8 cellular contexts compared by ENCODE assay signal in genomic region chr11:34053161-34053686, GRCh38. TPM values are rescaled to one million over a fixed set of nuclear protein-coding genes. Genes with fewer than 3 reads are reported as not detected.
DNase-seq lines count a peak whose midpoint lies in the region; ATAC-seq and TF ChIP-seq lines count a peak whose summit lies in the region.

No MANE protein-coding gene starts in this region.

- POLR2A ChIA-PET in AG04449 (lab: Yijun Ruan, JAX): interaction anchor here (0.9 kb wide), 1 partner anchor 52 kb away, joined by 5 read pairs; the partner anchor contains the start of gene NAT10

- peak overlapping the region; percentile 89 for H3K4me3 ChIP-seq in AG04449 (ENCODE audit: low read depth, low read length)
- H3K4me3 ChIP-seq in NT2/D1 (ENCODE audit: insufficient read length, low read depth): peak overlapping the region; percentile 92
- H3K4me3 ChIP-seq in epithelial cell of proximal tubule (ENCODE audit: low read depth, low read length): peak overlapping the region; percentile 74
- H3K4me3 ChIP-seq in muscle layer of colon (ENCODE audit: low read depth in 1 of 2, low read length in 2 of 2): peak overlapping the region; percentile 77 to 99

- H3K9ac ChIP-seq in NT2/D1 (ENCODE audit: insufficient read length, low read depth): peak overlapping the region; percentile 96
- peak overlapping the region; percentile 89 for H3K9ac ChIP-seq in muscle layer of colon (ENCODE audit: low read length)

- H3K27ac ChIP-seq in muscle layer of colon (ENCODE audit: low read depth, low read length): peak overlapping the region; percentile 84

- CTCF ChIA-PET in AG04449 (lab: Yijun Ruan, JAX): no interaction called here

- H3K4me1 ChIP-seq in NT2/D1 (ENCODE audit: insufficient read depth, insufficient read length) (peaks cover 2% of the 10 kb centered on the region), muscle layer of colon (ENCODE audit: insufficient read depth, low read length) (peaks cover 46% of the 10 kb centered on the region)

- DNase-seq in AG04449 (ENCODE audit: low read depth, low spot score): no peak
- no peak for DNase-seq in NT2/D1 (ENCODE audit: low read depth, low spot score)
- peak; percentile 70 for DNase-seq in activated T-cell treated with anti-CD3 and anti-CD28 coated beads for 4 hours
- no peak for DNase-seq in epithelial cell of proximal tubule (ENCODE audit: low read depth)
- DNase-seq in stimulated activated CD8-positive, alpha-beta memory T cell treated with anti-CD3 and anti-CD28 coated beads, Interleukin-7, amount 100 ng/mL, for 1 hour (ENCODE audit: low read depth in 2 of 2): peak; percentile 46 to 57

- H3K36me3 ChIP-seq in NT2/D1 (ENCODE audit: insufficient read depth, insufficient read length, low read length) (peaks cover 32% of the 10 kb centered on the region), muscle layer of colon (ENCODE audit: insufficient read depth, low read length) (peaks cover 11% of the 10 kb centered on the region)

- H3K27me3 ChIP-seq in NT2/D1 (ENCODE audit: insufficient read depth, insufficient read length) (no peaks in the 10 kb centered on the region), muscle layer of colon (ENCODE audit: control insufficient read depth in 1 of 2, insufficient read depth in 2 of 2, low read length in 2 of 2) (no peaks in the 10 kb centered on the region)

- no peak for TF ChIP-seq CTCF in AG04449 (IDR thresholded peaks at IDR 0.05; ENCODE audit: insufficient read depth, low read length, missing control alignments)
- TF ChIP-seq CTCF in epithelial cell of proximal tubule (conservative IDR thresholded peaks at IDR 0.05; ENCODE audit: low read depth, low read length): no peak

- H3K9me3 ChIP-seq in NT2/D1 (ENCODE audit: insufficient read depth, low read length): no peaks in the 10 kb centered on the region
- no peaks in the 10 kb centered on the region for H3K9me3 ChIP-seq in muscle layer of colon (ENCODE audit: low read length)

- peak; percentile 41 for ATAC-seq in GM18873 (IDR thresholded peaks at IDR 0.05; ENCODE audit: low FRiP score, unreplicated experiment)
- peak; percentile 28 for ATAC-seq in HG03521 (IDR thresholded peaks at IDR 0.05; ENCODE audit: unreplicated experiment)

RNA-seq across cellular contexts. Expression of gene CAPRIN1, which starts 1.7 kb away (rescaled TPM):
- total RNA-seq in epithelial cell of proximal tubule: 172 and 222 TPM in 2 replicates

RNA-seq across cellular contexts. Expression of gene NAT10, which starts 52.2 kb away (rescaled TPM):
- total RNA-seq in epithelial cell of proximal tubule: 19.8 and 36.8 TPM in 2 replicates

Comparison
In these comparisons a context has a peak if more than half of its experiments do, and no peak if none do; other contexts are left out.
1. DNase-seq: peak in activated T-cell treated with anti-CD3 and anti-CD28 coated beads for 4 hours (single experiment) and stimulated activated CD8-positive, alpha-beta memory T cell treated with anti-CD3 and anti-CD28 coated beads, Interleukin-7, amount 100 ng/mL, for 1 hour (2 of 2); none in AG04449 (single experiment), NT2/D1 (single experiment) and epithelial cell of proximal tubule (single experiment).
2. Peak in every context shown above with its lines, with median percentiles within 50 percentile points of each other: H3K4me3 ChIP-seq.